Comparison of ENCODE assay signal across 32 cellular contexts in genomic region chr16:89141884-89142267, GRCh38. TPM values are rescaled to one million over a fixed set of nuclear protein-coding genes. Genes with fewer than 3 reads are reported as not detected.
"Had no signal": no experiment of that assay in that cellular context is flagged by ENCODE, and none has a peak within 500 bp of the region (broad histone marks: within the 10 kb centered on the region; RNA-seq: fewer than 3 reads in every experiment).

No MANE protein-coding gene starts in this region.

- DNase-seq: activated B cell treated with CpG ODN at 0.5 μM for 24 hours; activated CD4-positive, alpha-beta T cell treated with anti-CD3 and anti-CD28 coated beads, Interleukin-2, amount 50 U/mL, for 4 hours; activated CD8-positive, alpha-beta memory T cell treated with anti-CD3 and anti-CD28 coated beads, Interleukin-2, amount 50 U/mL, for 4 hours; activated gamma-delta T cell; activated naive CD4-positive, alpha-beta T cell treated with anti-CD3 and anti-CD28 coated beads, Interleukin-2, amount 10 ng/mL, durations not matched to agents 7 days and 5 days; activated naive CD8-positive, alpha-beta T cell treated with anti-CD3 and anti-CD28 coated beads, Interleukin-2, amount 10 ng/mL, durations not matched to agents 7 days and 5 days; activated T-cell treated with anti-CD3 and anti-CD28 coated beads, Interleukin-2, amount 50 U/mL, for 1 hour; amniotic stem cell; brain microvascular endothelial cell; caudate nucleus; effector CD8-positive, alpha-beta T cell; esophagus squamous epithelium; foreskin melanocyte; midbrain; stimulated activated CD4-positive, alpha-beta T cell treated with anti-CD3 and anti-CD28 coated beads, Interleukin-4, amount 100 ng/mL, for 24 hours; T-helper 1 cell had no signal

- H3K4me3 ChIP-seq: esophagus squamous epithelium had no signal

- ATAC-seq: natural killer cell treated with Interleukin-12 subunit alpha and Interleukin-12 subunit beta and Interleukin-15 and Interleukin-18, amount 100 ng/mL, for 72 hours; sciatic nerve; stimulated activated effector memory CD8-positive, alpha-beta T cell treated with anti-CD3 and anti-CD28 coated beads, Interleukin-12 subunit alpha, Interleukin-12 subunit beta, amount 100 ng/mL, for 72 hours had no signal

- FAIRE-seq: astrocyte, endometrium, islet of Langerhans, small intestine had no signal

- H3K27me3 ChIP-seq: brain microvascular endothelial cell, esophagus squamous epithelium had no signal

- H3K4me1 ChIP-seq: esophagus squamous epithelium had no signal

- H3K27ac ChIP-seq: brain microvascular endothelial cell, epithelial cell of prostate had no signal

RNA-seq across cellular contexts. Expression of gene CDH15, which starts 29.7 kb away (rescaled TPM):
- total RNA-seq: activated B cell treated with CpG ODN at 0.5 μM for 24 hours; activated CD8-positive, alpha-beta memory T cell treated with anti-CD3 and anti-CD28 coated beads for 36 hours; activated naive CD8-positive, alpha-beta T cell treated with anti-CD3 and anti-CD28 coated beads, Interleukin-2, amount 10 ng/mL, durations not matched to agents 7 days and 5 days; esophagus squamous epithelium; lower leg skin; natural killer cell treated with Interleukin-12 subunit alpha and Interleukin-12 subunit beta and Interleukin-15 and Interleukin-18, amount 100 ng/mL, for 72 hours; progenitor cell of endocrine pancreas; renal cortical epithelial cell; subcutaneous adipose tissue; ureter had no signal

RNA-seq across cellular contexts. Expression of gene SLC22A31, which starts 58.5 kb away (rescaled TPM):
- total RNA-seq: activated B cell treated with CpG ODN at 0.5 μM for 24 hours; activated CD8-positive, alpha-beta memory T cell treated with anti-CD3 and anti-CD28 coated beads for 36 hours; esophagus squamous epithelium; glomerular endothelial cell; osteocyte; renal cortical epithelial cell; subcutaneous adipose tissue had no signal
